10 cellular contexts compared by ENCODE assay signal in the genomic region with DNA sequence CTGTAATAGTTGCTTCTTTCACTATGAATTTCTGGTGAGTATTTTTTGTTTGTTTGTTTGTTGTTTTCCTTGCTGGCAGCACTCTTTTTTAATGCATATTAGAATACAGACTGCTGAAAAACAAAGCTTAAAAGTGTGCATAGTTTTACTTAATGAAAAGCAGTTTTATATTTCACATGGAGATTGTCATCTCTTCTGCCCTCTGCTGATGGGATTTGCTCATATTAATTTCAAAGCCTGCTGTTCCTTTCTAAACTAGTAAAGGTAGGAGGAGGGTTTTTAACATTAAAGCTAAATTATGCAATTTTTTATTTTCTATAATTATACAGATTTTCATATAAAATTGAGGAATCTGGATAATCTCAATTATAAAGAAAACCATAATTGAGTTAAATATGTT.
DNase-seq lines count a peak whose midpoint lies in the region; ATAC-seq, FAIRE-seq and TF ChIP-seq lines count a peak whose summit lies in the region.
"Had no signal": no experiment of that assay in that cellular context is flagged by ENCODE, and none has a peak within 500 bp of the region (broad histone marks: within the 10 kb centered on the region; RNA-seq: fewer than 3 reads in every experiment).

No MANE protein-coding gene starts in this region.

- DNase-seq in AG09319 (ENCODE audit: extremely low read depth, low read depth): no peak
- peak; percentile 11 for DNase-seq in HT1080 (ENCODE audit: low read depth)
- DNase-seq in WERI-Rb-1: no peak
- DNase-seq in keratinocyte (ENCODE audit: low read depth, low spot score): no peak
- no peak for DNase-seq in stimulated activated naive CD8-positive, alpha-beta T cell treated with anti-CD3 and anti-CD28 coated beads, Interleukin-15, Interleukin-2, amounts not matched to agents 100 U/mL and 50 U/mL, for 24 hours
- DNase-seq in spleen: no peak
- DNase-seq in mesendoderm: no peak
- DNase-seq in activated T-cell treated with anti-CD3 and anti-CD28 coated beads, Interleukin-2, amount 50 U/mL, for 72 hours: no peak
- DNase-seq: activated CD4-positive, alpha-beta T cell treated with anti-CD3 and anti-CD28 coated beads, Interleukin-2, amount 50 U/mL, for 1 hour; stomach had no signal

- no peak overlapping the region for H3K56ac ChIP-seq in mesendoderm (ENCODE audit: low read length)

- H3K4me3 ChIP-seq in WERI-Rb-1 (ENCODE audit: low read depth, low read length): no peak overlapping the region
- no peak overlapping the region for H3K4me3 ChIP-seq in keratinocyte (ENCODE audit: control insufficient read depth in 2 of 3, extremely low read depth in 1 of 3, insufficient read depth in 2 of 3, low read depth in 1 of 3, low read length in 3 of 3)
- H3K4me3 ChIP-seq in spleen: no peak overlapping the region
- H3K4me3 ChIP-seq in mesendoderm (ENCODE audit: low read length): no peak overlapping the region
- H3K4me3 ChIP-seq: stomach had no signal

- TF ChIP-seq POLR2A in spleen (IDR thresholded peaks at IDR 0.05): no peak

- H2AFZ ChIP-seq in keratinocyte (ENCODE audit: control insufficient read depth, low read length): no peak overlapping the region

- no peak for FAIRE-seq in keratinocyte (lab: Jason Lieb, UNC)

- H3K27ac Mint-ChIP-seq in activated T-cell treated with anti-CD3 and anti-CD28 coated beads, Interleukin-2, amount 50 U/mL, for 72 hours: no peak overlapping the region

- no peaks in the 10 kb centered on the region for H3K27me3 ChIP-seq in WERI-Rb-1 (ENCODE audit: insufficient read depth, low read depth, severe bottlenecking)
- no peaks in the 10 kb centered on the region for H3K27me3 ChIP-seq in keratinocyte (ENCODE audit: control insufficient read depth, extremely low read depth, insufficient read depth, low read length)
- H3K27me3 ChIP-seq in spleen (replicated peaks in 1 of 7): no peaks in the 10 kb centered on the region
- H3K27me3 ChIP-seq in mesendoderm (ENCODE audit: insufficient read depth, low read length, poor library complexity): no peaks in the 10 kb centered on the region
- H3K27me3 ChIP-seq: stomach had no signal

- H4K5ac ChIP-seq in mesendoderm (ENCODE audit: low read length): no peak overlapping the region

- intact Hi-C loops in spleen (cut with DNase I; ENCODE audit: low total_unique reads): no loop called here

- dilution Hi-C loops in keratinocyte (cut with MboI; ENCODE audit: extremely low pct_ligation_motif_present, low sequenced_read_pairs): no loop called here

- H3K4me1 Mint-ChIP-seq in activated T-cell treated with anti-CD3 and anti-CD28 coated beads, Interleukin-2, amount 50 U/mL, for 72 hours (ENCODE audit: low read depth): no peaks in the 10 kb centered on the region

- no peaks in the 10 kb centered on the region for H3K9me3 Mint-ChIP-seq in activated T-cell treated with anti-CD3 and anti-CD28 coated beads, Interleukin-2, amount 50 U/mL, for 72 hours

- H3K27me3 Mint-ChIP-seq in activated T-cell treated with anti-CD3 and anti-CD28 coated beads, Interleukin-2, amount 50 U/mL, for 72 hours (ENCODE audit: low read depth): no peaks in the 10 kb centered on the region

- no peak overlapping the region for H3K4ac ChIP-seq in mesendoderm (ENCODE audit: low read depth, low read length)

- H3K36me3 ChIP-seq in WERI-Rb-1 (no peaks in the 10 kb centered on the region), keratinocyte (ENCODE audit: control insufficient read depth in 2 of 2, extremely low read depth in 1 of 2, insufficient read depth in 2 of 2, low read length in 2 of 2) (no peaks in the 10 kb centered on the region), spleen (no peaks in the 10 kb centered on the region), mesendoderm (ENCODE audit: control insufficient read depth, insufficient read depth, low read length) (no peaks in the 10 kb centered on the region)
- H3K36me3 ChIP-seq: stomach had no signal

- H3K9me3 ChIP-seq in WERI-Rb-1 (ENCODE audit: severe bottlenecking): no peaks in the 10 kb centered on the region
- H3K9me3 ChIP-seq in keratinocyte (ENCODE audit: control insufficient read depth, low read depth, low read length): no peaks in the 10 kb centered on the region
- peaks cover 0 to 3% (median 0%) of the 10 kb centered on the region in 8 donors for H3K9me3 ChIP-seq in spleen

- no peak overlapping the region for H4K8ac ChIP-seq in mesendoderm (ENCODE audit: low read depth, low read length)

- H3K36me3 Mint-ChIP-seq in activated T-cell treated with anti-CD3 and anti-CD28 coated beads, Interleukin-2, amount 50 U/mL, for 72 hours (ENCODE audit: insufficient read depth in 2 of 2): no peaks in the 10 kb centered on the region

- no peak for ATAC-seq in stimulated activated naive CD8-positive, alpha-beta T cell treated with anti-CD3 and anti-CD28 coated beads, Interleukin-15, Interleukin-2, amounts not matched to agents 100 U/mL and 50 U/mL, for 24 hours
- no peak for ATAC-seq in activated T-cell treated with anti-CD3 and anti-CD28 coated beads, Interleukin-2, amount 50 U/mL, for 72 hours (replicated peaks in 1 of 2)

- H3K9me1 ChIP-seq in keratinocyte (ENCODE audit: control insufficient read depth, extremely low read depth, insufficient read depth, low read length): no peaks in the 10 kb centered on the region

- no peak overlapping the region for H2BK15ac ChIP-seq in mesendoderm (replicated peaks; ENCODE audit: low read depth)

- no peak overlapping the region for H2BK120ac ChIP-seq in mesendoderm (ENCODE audit: low read depth, low read length)

- H3K4me3 Mint-ChIP-seq in activated T-cell treated with anti-CD3 and anti-CD28 coated beads, Interleukin-2, amount 50 U/mL, for 72 hours: no peak overlapping the region

- no peaks in the 10 kb centered on the region for H4K20me1 ChIP-seq in keratinocyte (ENCODE audit: control insufficient read depth, extremely low read depth, insufficient read depth, low read length)

- H2AK5ac ChIP-seq in mesendoderm (ENCODE audit: low read length): no peak overlapping the region

- H3K9ac ChIP-seq in keratinocyte (ENCODE audit: control insufficient read depth, extremely low read depth, insufficient read depth, low read length) (no peak overlapping the region), mesendoderm (ENCODE audit: low read length) (no peak overlapping the region)

- no peaks in the 10 kb centered on the region for H3K79me1 ChIP-seq in mesendoderm (ENCODE audit: low read length)

- no peak overlapping the region for H3K18ac ChIP-seq in mesendoderm (ENCODE audit: low read length)

- H3K27ac ChIP-seq in WERI-Rb-1: no peak overlapping the region
- no peak overlapping the region for H3K27ac ChIP-seq in keratinocyte (ENCODE audit: control insufficient read depth, insufficient read depth, low read length)
- H3K27ac ChIP-seq in spleen: no peak overlapping the region
- H3K27ac ChIP-seq in mesendoderm (ENCODE audit: low read depth, low read length): no peak overlapping the region
- H3K27ac ChIP-seq: stomach had no signal

- TF ChIP-seq CTCF in AG09319 (IDR thresholded peaks at IDR 0.05; ENCODE audit: low read depth, low read length): peak; percentile 31
- 0 out of 2 replicates have a peak, but pooled peaks have one; percentile 8 for TF ChIP-seq CTCF in WERI-Rb-1 (IDR thresholded peaks at IDR 0.05; ENCODE audit: low read depth, low read length)
- TF ChIP-seq CTCF in keratinocyte (optimal IDR thresholded peaks at IDR 0.05 in 1 of 3, IDR thresholded peaks at IDR 0.05 in 1 of 3, conservative IDR thresholded peaks at IDR 0.05 in 1 of 3; ENCODE audit: extremely low read depth in 1 of 3, insufficient read depth in 2 of 3, low read length in 3 of 3): peak in 2 of 3 experiments; percentile 5 to 17
- TF ChIP-seq CTCF in spleen (IDR thresholded peaks at IDR 0.05 in 8 of 11, conservative IDR thresholded peaks at IDR 0.05 in 3 of 11): no peak

- H3K4me2 ChIP-seq in keratinocyte (ENCODE audit: control insufficient read depth, extremely low read depth, insufficient read depth, low read depth, low read length) (no peak overlapping the region), mesendoderm (ENCODE audit: low read length) (no peak overlapping the region)

- H2BK5ac ChIP-seq in mesendoderm (ENCODE audit: low read length): no peak overlapping the region

- H3K23ac ChIP-seq in mesendoderm (ENCODE audit: low read length): no peak overlapping the region

- H3K79me2 ChIP-seq in keratinocyte (ENCODE audit: control insufficient read depth, insufficient read depth, low read length) (no peaks in the 10 kb centered on the region), mesendoderm (ENCODE audit: control insufficient read depth, insufficient read depth, low read length) (no peaks in the 10 kb centered on the region)

- H3K4me1 ChIP-seq in keratinocyte (ENCODE audit: control insufficient read depth, extremely low read depth, insufficient read depth, low read length) (no peaks in the 10 kb centered on the region), spleen (no peaks in the 10 kb centered on the region), mesendoderm (ENCODE audit: control insufficient read depth, low read depth, low read length) (no peaks in the 10 kb centered on the region)
- H3K4me1 ChIP-seq: stomach had no signal

Comparison
In these comparisons a context has a peak if more than half of its experiments do, and no peak if none do; other contexts are left out.
1. CTCF ChIP-seq: peak in AG09319 (single experiment), WERI-Rb-1 (single experiment) and keratinocyte (2 of 3); none in spleen (0 of 11).